14 cellular contexts compared by ENCODE assay signal in genomic region chr3:98599647-98600411, GRCh38.
"Had no signal": no experiment of that assay in that cellular context is flagged by ENCODE, and none has a peak within 500 bp of the region (broad histone marks: within the 10 kb centered on the region; RNA-seq: fewer than 3 reads in every experiment).

No MANE protein-coding gene starts in this region.

- H3K4me1 ChIP-seq: body of pancreas, parathyroid adenoma had no signal

- ATAC-seq: activated T-helper 17 cell treated with anti-CD3 and anti-CD28 coated beads, Interleukin-2, amount 50 U/mL, for 72 hours; body of pancreas; naive thymus-derived CD4-positive, alpha-beta T cell; WTC11 had no signal

- DNase-seq: activated CD4-positive, alpha-beta T cell treated with anti-CD3 and anti-CD28 coated beads for 48 hours; activated naive CD4-positive, alpha-beta T cell treated with anti-CD3 and anti-CD28 coated beads for 36 hours; body of pancreas; endodermal cell; erythroblast; glutamatergic neuron; mammary epithelial cell; naive thymus-derived CD4-positive, alpha-beta T cell; stimulated activated naive CD4-positive, alpha-beta T cell; substantia nigra had no signal

- H3K9me3 ChIP-seq: body of pancreas had no signal

- H3K9ac ChIP-seq: parathyroid adenoma had no signal

- H3K4me3 ChIP-seq: body of pancreas had no signal

- H2AFZ ChIP-seq: parathyroid adenoma had no signal

- FAIRE-seq: islet of Langerhans had no signal

- H3K27ac ChIP-seq: body of pancreas, parathyroid adenoma had no signal

- H3K79me2 ChIP-seq: parathyroid adenoma had no signal

- H3K27me3 ChIP-seq: body of pancreas had no signal
